In the genomic region with DNA sequence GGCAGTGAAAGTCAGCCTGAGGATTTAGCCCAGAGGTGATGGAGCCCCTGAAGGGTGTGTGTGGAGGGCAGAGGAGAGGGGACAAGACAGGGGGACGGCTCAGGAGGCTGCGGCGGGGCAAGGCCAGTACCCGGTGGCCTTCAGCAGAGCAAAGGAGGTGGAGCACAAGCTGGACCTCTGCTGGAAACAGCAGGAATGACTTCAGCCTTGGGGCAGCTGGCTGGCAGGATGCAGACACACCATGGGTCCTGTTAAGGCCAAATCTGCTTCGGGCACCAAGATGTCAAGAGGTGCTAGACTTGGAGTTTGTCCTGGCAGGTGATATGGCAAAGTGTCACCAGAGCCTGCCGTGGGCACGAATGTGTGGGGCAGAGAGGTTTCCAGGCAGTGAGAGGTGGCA, we compare ENCODE assay signal across 1 cellular context.
TF ChIP-seq lines count a peak whose summit lies in the region.

No MANE protein-coding gene starts in this region.

TF ChIP-seq in GM12878, 131 proteins besides CTCF, POLR2A, EP300 and RAD21:
- 0 out of 2 replicates have a peak, but pooled peaks have one; percentile 23 for TF ChIP-seq MLLT1 (IDR thresholded peaks at IDR 0.05)
- no peak for TF ChIP-seq ZBED1 (IDR thresholded peaks at IDR 0.05; ENCODE audit: borderline replicate concordance)
- TF ChIP-seq HDAC2 (IDR thresholded peaks at IDR 0.05): no peak
